In genomic region chr1:220768127-220768601, GRCh38 we compare ENCODE assay signal across 11 cellular contexts. TPM values are rescaled to one million over a fixed set of nuclear protein-coding genes. Genes with fewer than 3 reads are reported as not detected.
DNase-seq lines count a peak whose midpoint lies in the region; ATAC-seq and TF ChIP-seq lines count a peak whose summit lies in the region.
"Had no signal": no experiment of that assay in that cellular context is flagged by ENCODE, and none has a peak within 500 bp of the region (broad histone marks: within the 10 kb centered on the region; RNA-seq: fewer than 3 reads in every experiment).

No MANE protein-coding gene starts in this region.

- H3K4me3 ChIP-seq in adrenal gland (no peak overlapping the region), liver (ENCODE audit: low read depth in 1 of 3, low read length in 3 of 3) (peak overlapping the region in 1 of 3 donors; percentile 1), urinary bladder (ENCODE audit: low read depth, low read length) (no peak overlapping the region)

- intact Hi-C loops in adrenal gland (cut with DNase I), result no loop called here

- H3K27ac ChIP-seq in adrenal gland, result peak overlapping the region in 2 of 5 donors; percentile 54 to 86
- H3K27ac ChIP-seq in liver (ENCODE audit: low read depth in 1 of 2, low read length in 2 of 2), result peak overlapping the region; percentile 85
- H3K27ac ChIP-seq in urinary bladder (ENCODE audit: low read depth), result peak overlapping the region; percentile 41

- H3K9me3 ChIP-seq in adrenal gland (replicated peaks in 1 of 3), result no peaks in the 10 kb centered on the region
- H3K9me3 ChIP-seq in liver (ENCODE audit: control insufficient read depth in 4 of 4, low read length in 3 of 4), result no peaks in the 10 kb centered on the region

- no peak for TF ChIP-seq POLR2A in adrenal gland (IDR thresholded peaks at IDR 0.05)

- H3K36me3 ChIP-seq in adrenal gland (replicated peaks in 1 of 2), result peaks cover 0 to 21% of the 10 kb centered on the region in 2 donors
- H3K36me3 ChIP-seq in liver (ENCODE audit: control insufficient read depth in 4 of 4, insufficient read depth in 3 of 4, low read depth in 1 of 4, low read length in 3 of 4), result peaks cover 6 to 40% (median 22%) of the 10 kb centered on the region in 4 donors
- no peaks in the 10 kb centered on the region for H3K36me3 ChIP-seq in urinary bladder (ENCODE audit: insufficient read depth)

- WGBS in adrenal gland, 4 donors, result 18 to 77% (median 32%) methylated on average over 4 to 5 of the region's 5 CpGs
- 26% methylated on average over 5 of the region's 5 CpGs for WGBS in liver
- WGBS in urinary bladder, result 65% methylated on average over 5 of the region's 5 CpGs

- H3K27me3 ChIP-seq in adrenal gland (no peaks in the 10 kb centered on the region), liver (ENCODE audit: control insufficient read depth in 4 of 4, insufficient read depth in 4 of 4, low read length in 3 of 4) (no peaks in the 10 kb centered on the region)

- TF ChIP-seq RAD21 in liver (IDR thresholded peaks at IDR 0.05), result peak; percentile 32 to 74

- peak; percentile 31 for ATAC-seq in HG02798 (IDR thresholded peaks at IDR 0.05; ENCODE audit: poor library complexity, unreplicated experiment)
- ATAC-seq: T-helper 17 cell had no signal

- H3K4me1 ChIP-seq in adrenal gland (replicated peaks in 1 of 2) (peaks cover 0 to 19% of the 10 kb centered on the region in 2 donors), liver (ENCODE audit: control insufficient read depth in 4 of 4, insufficient read depth in 4 of 4, low read length in 3 of 4) (peaks cover 4 to 52% (median 39%) of the 10 kb centered on the region in 4 donors), urinary bladder (ENCODE audit: insufficient read depth) (no peaks in the 10 kb centered on the region)

- no peak overlapping the region for H3K9ac ChIP-seq in liver (ENCODE audit: low read depth in 1 of 2, low read length in 2 of 2)

- TF ChIP-seq CTCF in adrenal gland (IDR thresholded peaks at IDR 0.05) (peak in 4 of 6 experiments; percentile 11 to 52 (median 36)), liver (IDR thresholded peaks at IDR 0.05; ENCODE audit: low read depth, low read length, missing input control) (peak; percentile 66)

- DNase-seq in adrenal gland (peak in 6 of 7 donors; percentile 61 to 82 (median 70)), GM19238 (ENCODE audit: insufficient read length, low spot score) (no peak), kidney tubule cell (ENCODE audit: low spot score) (no peak)
- no peak for DNase-seq in activated CD4-positive, alpha-beta T cell treated with anti-CD3 and anti-CD28 coated beads for 1 hour
- DNase-seq: NCI-H82; occipital lobe; stimulated activated CD4-positive, alpha-beta T cell treated with anti-CD3 and anti-CD28 coated beads, Interleukin-4, amount 100 ng/mL, for 24 hours; T-helper 17 cell had no signal

TF ChIP-seq in liver, 16 proteins besides CTCF, POLR2A, EP300 and RAD21:
- TF ChIP-seq ATF3 (IDR thresholded peaks at IDR 0.05) (no peak), TAF1 (conservative IDR thresholded peaks at IDR 0.05) (no peak), HNF4G (IDR thresholded peaks at IDR 0.05) (peak; percentile 75), ZBTB33 (IDR thresholded peaks at IDR 0.05) (peak; percentile 80), HNF4A (conservative IDR thresholded peaks at IDR 0.05) (peak; percentile 85 to 88), SP1 (IDR thresholded peaks at IDR 0.05) (peak; percentile 63), FOXA1 (IDR thresholded peaks at IDR 0.05) (peak; percentile 69), YY1 (IDR thresholded peaks at IDR 0.05) (peak; percentile 89), GABPA (IDR thresholded peaks at IDR 0.05 in 1 of 2, conservative IDR thresholded peaks at IDR 0.05 in 1 of 2) (no peak), RXRA (IDR thresholded peaks at IDR 0.05) (peak; percentile 88 to 89), EGR1 (IDR thresholded peaks at IDR 0.05; ENCODE audit: low read depth in 2 of 2) (peak in 1 of 2 donors; percentile 45), REST (IDR thresholded peaks at IDR 0.05) (peak; percentile 64), JUND (IDR thresholded peaks at IDR 0.05) (peak; percentile 54 to 80), MAX (IDR thresholded peaks at IDR 0.05) (peak; percentile 90), FOXA2 (IDR thresholded peaks at IDR 0.05) (peak; percentile 30), NR2F2 (IDR thresholded peaks at IDR 0.05) (peak; percentile 48)

RNA-seq across cellular contexts. Expression of gene MTARC1, which starts 18.5 kb away (rescaled TPM):
- 10 to 100 TPM in 2 of 8 donors, 1 to 10 TPM in 6; 5.3 to 16.5 (median 8.7) TPM for total RNA-seq in adrenal gland
- 10 to 100 TPM; 10.6 to 26.1 (median 12.7) TPM for polyA plus RNA-seq in adrenal gland
- total RNA-seq in liver, result 10 to 100 TPM; 14.9 to 28.2 TPM
- polyA plus RNA-seq in liver, result 10 to 100 TPM in 1 of 2 donors, 1 to 10 TPM in 1; 9.8 to 71.3 TPM
- 12.2 TPM for total RNA-seq in urinary bladder
- polyA plus RNA-seq in urinary bladder, result 8.9 TPM

RNA-seq across cellular contexts. Expression of gene MTARC2, which starts 20.0 kb away (rescaled TPM):
- total RNA-seq in adrenal gland, result 10 to 100 TPM; 18.3 to 48.6 (median 29.8) TPM
- 10 to 100 TPM; 13.7 to 46.1 (median 23.5) TPM for polyA plus RNA-seq in adrenal gland
- 10 to 100 TPM; 24.9 to 96.1 TPM for total RNA-seq in liver
- 10 to 100 TPM; 65.4 to 77.5 TPM for polyA plus RNA-seq in liver
- total RNA-seq in urinary bladder, result 31.0 TPM
- 18.2 TPM for polyA plus RNA-seq in urinary bladder

Comparison
In these comparisons a context has a peak if more than half of its experiments do, and no peak if none do; other contexts are left out.
1. DNase-seq: peak in adrenal gland (6 of 7); none in activated CD4-positive, alpha-beta T cell treated with anti-CD3 and anti-CD28 coated beads for 1 hour (single experiment), GM19238 (single experiment) and kidney tubule cell (single experiment).